Comparison of ENCODE assay signal across 19 cellular contexts in the genomic region with DNA sequence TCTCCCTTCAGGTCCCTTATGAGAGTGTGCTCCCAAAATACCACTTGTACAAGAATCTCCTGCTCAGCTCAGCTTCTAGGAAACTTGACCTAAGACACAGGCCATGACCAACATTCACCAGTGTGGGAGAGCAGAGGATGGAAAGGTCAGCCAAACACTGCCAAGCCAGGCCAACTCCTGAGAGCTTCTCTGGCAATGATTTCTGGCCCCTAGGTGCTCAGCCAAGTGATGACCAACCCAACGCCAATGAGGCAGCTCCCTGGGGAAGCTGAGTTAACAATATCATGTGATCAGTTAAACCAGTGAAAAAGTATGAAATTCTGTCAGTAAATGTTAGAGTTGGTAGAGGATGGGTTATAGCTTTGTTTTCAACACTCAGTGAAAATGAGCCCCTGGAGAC. TPM values are rescaled to one million over a fixed set of nuclear protein-coding genes. Genes with fewer than 3 reads are reported as not detected.
DNase-seq lines count a peak whose midpoint lies in the region; ATAC-seq, FAIRE-seq and TF ChIP-seq lines count a peak whose summit lies in the region.
"Had no signal": no experiment of that assay in that cellular context is flagged by ENCODE, and none has a peak within 500 bp of the region (broad histone marks: within the 10 kb centered on the region; RNA-seq: fewer than 3 reads in every experiment).

No MANE protein-coding gene starts in this region.

- H3K9me3 Mint-ChIP-seq in GM23338: no peaks in the 10 kb centered on the region; the same call in 1 of the 3 replicates
- H3K9me3 Mint-ChIP-seq in activated CD4-positive, alpha-beta T cell treated with anti-CD3 and anti-CD28 coated beads, Interleukin-2, amount 10 ng/mL, durations not matched to agents 24 days and 14 days: peaks cover 35% of the 10 kb centered on the region

- 93% methylated on average over 1 of the region's 1 CpG; no CpG with 5 or more reads in 1 of the 2 experiments for WGBS in H1 (ENCODE audit: extremely low coverage in 1 of 2, insufficient coverage in 1 of 2, insufficient read length in 1 of 2, insufficient replicate concordance in 2 of 2, low coverage in 1 of 2, low lambda C conversion rate in 2 of 2, missing lambda C conversion rate in 1 of 2), 2 experiments

- H2AK5ac ChIP-seq in H1 (ENCODE audit: low read depth, low read length): no peak overlapping the region

- FAIRE-seq in H1 (lab: Jason Lieb, UNC): no peak
- FAIRE-seq: A204.1, D721Med, G401.6, GM12891 had no signal

- peaks cover 0 to 8% of the 10 kb centered on the region in 2 experiments; a peak in 1 of 4 replicates for H3K9me3 ChIP-seq in H1 (ENCODE audit: insufficient read depth in 2 of 2, low read depth in 1 of 2, low read length in 1 of 2)

- no peak overlapping the region for H3K14ac ChIP-seq in H1 (ENCODE audit: insufficient read length)

- H3K36me3 Mint-ChIP-seq in GM23338 (ENCODE audit: low read depth): 0 out of 3 replicates have a peak, but pooled peaks cover 8% of the 10 kb centered on the region
- no peaks in the 10 kb centered on the region for H3K36me3 Mint-ChIP-seq in activated CD4-positive, alpha-beta T cell treated with anti-CD3 and anti-CD28 coated beads, Interleukin-2, amount 10 ng/mL, durations not matched to agents 24 days and 14 days (ENCODE audit: low read depth)

- H3K18ac ChIP-seq in H1 (ENCODE audit: extremely low read depth, low read length): no peak overlapping the region

- peak overlapping the region; percentile 72; the same call in 1 of the 2 replicates for H2BK12ac ChIP-seq in H1 (ENCODE audit: low read depth, low read length)

- H3K4ac ChIP-seq in H1 (replicated peaks; ENCODE audit: insufficient read length, low read depth, low read length): peak overlapping the region; percentile 81

- peaks cover under 1% of the 10 kb centered on the region; the same call in 1 of the 2 replicates for H3K23me2 ChIP-seq in H1 (ENCODE audit: low read depth, low read length)

- H3K79me2 ChIP-seq in GM23338 (replicated peaks; ENCODE audit: insufficient read depth) (no peaks in the 10 kb centered on the region), H1 (ENCODE audit: control insufficient read depth in 1 of 2, insufficient read depth in 2 of 2, low read length in 2 of 2) (no peaks in the 10 kb centered on the region)

- in situ Hi-C loops in ACHN (cut with HindIII; ENCODE audit: low pct_ligation_motif_present, low pct_unique_long_range_greater_than_20kb, low sequenced_read_pairs): no loop called here

- no peaks in the 10 kb centered on the region for H3F3A ChIP-seq in GM23338 (replicated peaks; ENCODE audit: low read depth)

- no peak overlapping the region for H4K8ac ChIP-seq in H1 (ENCODE audit: extremely low read depth, insufficient read depth, low read length)

- no peak overlapping the region for H2BK15ac ChIP-seq in H1 (ENCODE audit: low read length)

- H3K4me1 ChIP-seq in GM23338 (ENCODE audit: insufficient read depth) (no peaks in the 10 kb centered on the region; the same call in 1 of the 2 replicates), H1 (replicated peaks in 1 of 4; ENCODE audit: control insufficient read depth in 3 of 4, insufficient read depth in 4 of 4, low read length in 3 of 4) (peaks cover 0 to 1% (median 0%) of the 10 kb centered on the region in 4 experiments; a peak in 2 of 7 replicates)
- H3K4me1 ChIP-seq: BE2C had no signal

- no peak overlapping the region for H4K5ac ChIP-seq in H1 (ENCODE audit: insufficient read length, low read depth, low read length)

- POLR2A ChIA-PET in H1 (lab: Charles Lee; ENCODE audit: partially characterized antibody): interaction anchor here (1.8 kb wide), 1 partner anchor 9 kb away, joined by 8 read pairs; no protein-coding TSS in a partner anchor

- no peaks in the 10 kb centered on the region for H3K79me1 ChIP-seq in H1 (ENCODE audit: low read depth, low read length)

- CTCF ChIA-PET in H1 (lab: Charles Lee; ENCODE audit: partially characterized antibody): interaction anchor here (0.9 kb wide), 1 partner anchor 8 kb away, joined by 3 read pairs; no protein-coding TSS in a partner anchor

- H3K4me3 ChIP-seq in GM23338: no peak overlapping the region
- H3K4me3 ChIP-seq in H1 (ENCODE audit: extremely low read depth in 1 of 4, insufficient read depth in 2 of 4, low read depth in 3 of 4, low read length in 4 of 4): no peak overlapping the region
- H3K4me3 ChIP-seq in fibroblast of mammary gland (ENCODE audit: control insufficient read depth, low read depth, low read length): no peak overlapping the region

- TF ChIP-seq CTCF in GM23338 (conservative IDR thresholded peaks at IDR 0.05; ENCODE audit: low read depth in 2 of 2): no peak
- no peak for TF ChIP-seq CTCF in H1 (IDR thresholded peaks at IDR 0.05; ENCODE audit: control extremely low read depth in 1 of 3, insufficient read depth in 1 of 3, low read depth in 1 of 3, low read length in 3 of 3)
- TF ChIP-seq CTCF in fibroblast of mammary gland (conservative IDR thresholded peaks at IDR 0.05; ENCODE audit: control insufficient read depth, insufficient read depth, low read depth, low read length): no peak

- H3K27me3 ChIP-seq in GM23338 (ENCODE audit: insufficient read depth) (no peaks in the 10 kb centered on the region), H1 (replicated peaks in 1 of 4; ENCODE audit: control insufficient read depth in 3 of 4, extremely low read depth in 1 of 4, insufficient read depth in 3 of 4, low read length in 3 of 4) (no peaks in the 10 kb centered on the region; a peak in 1 of 7 replicates)
- H3K27me3 ChIP-seq: BE2C had no signal

- DNase-seq in GM23338 (ENCODE audit: low spot score): no peak
- DNase-seq in H1 (ENCODE audit: low read depth in 1 of 2, low spot score in 2 of 2): no peak
- peak; percentile 77 for DNase-seq in fibroblast of mammary gland (ENCODE audit: low read depth)
- no peak for DNase-seq in ACHN
- DNase-seq in activated CD4-positive, alpha-beta T cell treated with anti-CD3 and anti-CD28 coated beads, Interleukin-2, amount 10 ng/mL, durations not matched to agents 24 days and 14 days: no peak
- DNase-seq in cortex of kidney (lab: John Stamatoyannopoulos, UW): no peak
- DNase-seq: BE2C; CD4-positive, alpha-beta memory T cell; DMS153; DMS79 treated with DMSO at 0.1 percent for 48 hours; EL; HCEC 1CT; HFFc6 had no signal

- H2BK5ac ChIP-seq in H1 (ENCODE audit: low read depth, low read length): no peak overlapping the region

- peaks cover 16% of the 10 kb centered on the region for H3K4me1 Mint-ChIP-seq in GM23338
- H3K4me1 Mint-ChIP-seq in activated CD4-positive, alpha-beta T cell treated with anti-CD3 and anti-CD28 coated beads, Interleukin-2, amount 10 ng/mL, durations not matched to agents 24 days and 14 days: peaks cover 21% of the 10 kb centered on the region

- H3K56ac ChIP-seq in H1 (replicated peaks; ENCODE audit: insufficient read length, low read depth, low read length): no peak overlapping the region

- H3K27ac ChIP-seq in GM23338 (ENCODE audit: low read depth): no peak overlapping the region
- H3K27ac ChIP-seq in H1 (ENCODE audit: low read depth, low read length): no peak overlapping the region
- H3K27ac ChIP-seq: C4-2B had no signal

- intact Hi-C loops in activated CD4-positive, alpha-beta T cell treated with anti-CD3 and anti-CD28 coated beads, Interleukin-2, amount 10 ng/mL, durations not matched to agents 24 days and 14 days (cut with micrococcal nuclease): loop anchor here (5.0 kb wide), 1 partner anchor 93 kb away; no protein-coding TSS in a partner anchor

- H3K27me3 Mint-ChIP-seq in GM23338 (ENCODE audit: insufficient read depth, low read depth, poor library complexity): peaks cover 6% of the 10 kb centered on the region
- H3K27me3 Mint-ChIP-seq in activated CD4-positive, alpha-beta T cell treated with anti-CD3 and anti-CD28 coated beads, Interleukin-2, amount 10 ng/mL, durations not matched to agents 24 days and 14 days: peaks cover 3% of the 10 kb centered on the region

- peaks cover 3% of the 10 kb centered on the region; the same call in 1 of the 2 replicates for H3K9me2 ChIP-seq in GM23338 (ENCODE audit: insufficient read depth)

- no peak for TF ChIP-seq RAD21 in H1 (IDR thresholded peaks at IDR 0.05 in 1 of 2, conservative IDR thresholded peaks at IDR 0.05 in 1 of 2; ENCODE audit: low read depth in 2 of 2, low read length in 2 of 2)

- H3K4me3 Mint-ChIP-seq in GM23338: no peak overlapping the region
- no peak overlapping the region for H3K4me3 Mint-ChIP-seq in activated CD4-positive, alpha-beta T cell treated with anti-CD3 and anti-CD28 coated beads, Interleukin-2, amount 10 ng/mL, durations not matched to agents 24 days and 14 days
- H3K4me3 Mint-ChIP-seq: CD4-positive, alpha-beta memory T cell; HFFc6 had no signal

- no peak for TF ChIP-seq EP300 in H1 (IDR thresholded peaks at IDR 0.05; ENCODE audit: borderline replicate concordance in 1 of 2, low read depth in 2 of 2, low read length in 2 of 2)

- H2AFZ ChIP-seq in GM23338 (peak overlapping the region; percentile 21; the same call in 1 of the 2 replicates), H1 (ENCODE audit: low read length) (no peak overlapping the region)

- no peaks in the 10 kb centered on the region; the same call in 1 of the 2 replicates for H3K36me3 ChIP-seq in GM23338 (ENCODE audit: insufficient read depth)
- no peaks in the 10 kb centered on the region for H3K36me3 ChIP-seq in H1 (ENCODE audit: control insufficient read depth in 2 of 4, insufficient read depth in 4 of 4, low read length in 3 of 4)
- H3K36me3 ChIP-seq: BE2C had no signal

- ATAC-seq in GM23338 (no peak), HG02884 (IDR thresholded peaks at IDR 0.05; ENCODE audit: unreplicated experiment) (no peak)

- H3K23ac ChIP-seq in H1 (ENCODE audit: insufficient read length): no peak overlapping the region

- H2BK20ac ChIP-seq in H1 (ENCODE audit: low read length): no peak overlapping the region

- H3K9ac ChIP-seq in H1 (replicated peaks in 1 of 4; ENCODE audit: extremely low read depth in 1 of 4, low read depth in 3 of 4, low read length in 3 of 4): no peak overlapping the region

- H3K27ac Mint-ChIP-seq in GM23338: no peak overlapping the region
- H3K27ac Mint-ChIP-seq in activated CD4-positive, alpha-beta T cell treated with anti-CD3 and anti-CD28 coated beads, Interleukin-2, amount 10 ng/mL, durations not matched to agents 24 days and 14 days: no peak overlapping the region
- H3K27ac Mint-ChIP-seq: HFFc6 had no signal

- TF ChIP-seq POLR2A in H1 (IDR thresholded peaks at IDR 0.05; ENCODE audit: control extremely low read depth in 1 of 2, low read depth in 2 of 2, low read length in 2 of 2): no peak

- no peak overlapping the region for H3K4me2 ChIP-seq in GM23338
- no peak overlapping the region for H3K4me2 ChIP-seq in H1 (ENCODE audit: insufficient read depth in 1 of 2, low read depth in 2 of 2, low read length in 2 of 2)

- H4K20me1 ChIP-seq in GM23338 (replicated peaks; ENCODE audit: insufficient read depth): no peaks in the 10 kb centered on the region
- no peaks in the 10 kb centered on the region for H4K20me1 ChIP-seq in H1 (replicated peaks in 1 of 2; ENCODE audit: control insufficient read depth in 1 of 2, insufficient read depth in 2 of 2, low read length in 2 of 2)

- H4K91ac ChIP-seq in H1 (replicated peaks; ENCODE audit: insufficient read length, low read length): no peak overlapping the region

- H2BK120ac ChIP-seq in H1 (replicated peaks; ENCODE audit: low read depth, low read length): no peak overlapping the region

RNA-seq across cellular contexts. Expression of a gene that starts 49.1 kb away (rescaled TPM):
- total RNA-seq in GM23338 (2014; rRNA removed; shearing (Covaris generic)): 112 and 116 TPM in 2 replicates
- 22.3 and 26.8 TPM in 2 replicates for polyA plus RNA-seq in GM23338 (2016; fragmentation: Nextera tagmentation; extraction: Ambion mirVana)
- total RNA-seq in H1 (2021; fragmentation: NEBNext Ultra II Directional; extraction: Animal tissue kit (Norgen Biotek cat#: 25700)): 82.1 and 90.2 TPM in 2 replicates
- 19.7 and 25.3 TPM in 2 replicates for polyA plus RNA-seq in H1 (2011; rRNA removed)
- 23.1 TPM for polyA plus RNA-seq in H1 (2011; cell fraction: cytosol; rRNA removed)
- polyA plus RNA-seq in H1 (2011; cell fraction: nucleus; rRNA removed): 64.4 TPM
- 31.7 to 56.7 TPM (median 41.7 TPM) in 4 replicates for polyA plus RNA-seq in H1 (2012, experiment 1 of 2)
- polyA plus RNA-seq in H1 (2012, experiment 2 of 2): 3.4 TPM
- 79.6 TPM for polyA plus RNA-seq in H1 (2013, experiment 1 of 2)
- 76.6 TPM for polyA plus RNA-seq in H1 (2013, experiment 2 of 2)
- 73.4 and 80.6 TPM in 2 replicates for polyA minus RNA-seq in H1 (2011; rRNA and poly(A)+ RNA removed)
- 41.2 TPM for polyA minus RNA-seq in H1 (2011; cell fraction: cytosol; rRNA and poly(A)+ RNA removed)
- 70.9 TPM for polyA minus RNA-seq in H1 (2011; cell fraction: nucleus; rRNA and poly(A)+ RNA removed)
- total RNA-seq in activated CD4-positive, alpha-beta T cell treated with anti-CD3 and anti-CD28 coated beads, Interleukin-2, amount 10 ng/mL, durations not matched to agents 24 days and 14 days: 46.3 and 46.7 TPM in 2 replicates
